ENCODE assay signal across 10 cellular contexts in the genomic region with DNA sequence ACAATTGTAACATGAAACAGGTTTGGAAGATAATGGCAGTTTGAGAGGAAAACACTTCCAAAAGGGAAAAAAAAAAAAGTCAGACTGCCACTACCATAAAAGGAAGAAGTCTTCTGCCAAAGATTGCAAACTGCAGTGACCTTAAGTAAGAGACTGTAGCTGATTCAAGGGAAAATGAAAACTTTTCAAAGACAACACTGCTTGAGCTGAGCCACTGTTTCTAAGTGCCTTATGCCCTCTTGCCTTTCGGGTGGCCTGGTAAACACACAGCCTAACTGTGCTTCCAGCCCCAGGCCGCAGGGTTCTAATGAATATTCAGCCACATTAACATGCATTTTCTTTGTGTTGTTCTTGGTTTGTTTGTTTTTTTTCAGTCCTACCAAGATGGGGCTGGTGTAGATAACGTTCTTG.
DNase-seq lines count a peak whose midpoint lies in the region; ATAC-seq, FAIRE-seq and TF ChIP-seq lines count a peak whose summit lies in the region.
"Had no signal": no experiment of that assay in that cellular context is flagged by ENCODE, and none has a peak within 500 bp of the region (broad histone marks: within the 10 kb centered on the region; RNA-seq: fewer than 3 reads in every experiment).

No MANE protein-coding gene starts in this region.

- no peaks in the 10 kb centered on the region for H3K9me3 ChIP-seq in pancreas
- H3K9me3 ChIP-seq in CD8-positive, alpha-beta memory T cell (ENCODE audit: low read length) = no peaks in the 10 kb centered on the region
- H3K9me3 ChIP-seq: adrenal gland had no signal

- peak in 3 of 4 donors; percentile 44 to 65 (median 47) for ATAC-seq in pancreas
- ATAC-seq in GM21360 (IDR thresholded peaks at IDR 0.05; ENCODE audit: unreplicated experiment) = no peak

- H3K27me3 ChIP-seq in pancreas = no peaks in the 10 kb centered on the region
- H3K27me3 ChIP-seq in CD8-positive, alpha-beta memory T cell (ENCODE audit: insufficient read depth, low read length, poor library complexity, severe bottlenecking) = no peaks in the 10 kb centered on the region
- H3K27me3 ChIP-seq: adrenal gland had no signal

- no peaks in the 10 kb centered on the region for H3K36me3 ChIP-seq in pancreas
- H3K36me3 ChIP-seq in CD8-positive, alpha-beta memory T cell (ENCODE audit: insufficient read depth, low read length) = no peaks in the 10 kb centered on the region
- H3K36me3 ChIP-seq: adrenal gland had no signal

- FAIRE-seq in pancreas (lab: Jason Lieb, UNC) = no peak

- intact Hi-C loops in pancreas (cut with DNase I) = no loop called here

- H3K4me3 ChIP-seq in pancreas = no peak overlapping the region
- H3K4me3 ChIP-seq in CD8-positive, alpha-beta memory T cell (ENCODE audit: low read length) = no peak overlapping the region
- H3K4me3 ChIP-seq: adrenal gland had no signal

- no peaks in the 10 kb centered on the region for H3K36me3 Mint-ChIP-seq in glutamatergic neuron (ENCODE audit: unreplicated experiment)
- no peaks in the 10 kb centered on the region for H3K36me3 Mint-ChIP-seq in CD8-positive, alpha-beta memory T cell

- H3K4me1 ChIP-seq in pancreas = no peaks in the 10 kb centered on the region
- H3K4me1 ChIP-seq in CD8-positive, alpha-beta memory T cell (ENCODE audit: insufficient read depth, low read length) = no peaks in the 10 kb centered on the region

- WGBS in pancreas, 2 donors = 43 to 68% methylated on average over 3 of the region's 3 CpGs

- CTCF ChIA-PET in CD8-positive, alpha-beta memory T cell (lab: Charles Lee) = no interaction called here

- no peak overlapping the region for H3K27ac Mint-ChIP-seq in glutamatergic neuron (ENCODE audit: unreplicated experiment)
- H3K27ac Mint-ChIP-seq in CD8-positive, alpha-beta memory T cell = no peak overlapping the region

- no peak for TF ChIP-seq CTCF in glutamatergic neuron (IDR thresholded peaks at IDR 0.05; ENCODE audit: partially characterized antibody, unreplicated experiment)
- no peak for TF ChIP-seq CTCF in pancreas (IDR thresholded peaks at IDR 0.05)

- H3K9me3 Mint-ChIP-seq in glutamatergic neuron (ENCODE audit: unreplicated experiment) = peaks cover 2% of the 10 kb centered on the region
- peaks cover 0 to 10% (median 7%) of the 10 kb centered on the region in 5 donors for H3K9me3 Mint-ChIP-seq in CD8-positive, alpha-beta memory T cell

- peaks cover 2% of the 10 kb centered on the region for H3K27me3 Mint-ChIP-seq in glutamatergic neuron (ENCODE audit: unreplicated experiment)
- no peaks in the 10 kb centered on the region for H3K27me3 Mint-ChIP-seq in CD8-positive, alpha-beta memory T cell

- POLR2A ChIA-PET in CD8-positive, alpha-beta memory T cell (lab: Charles Lee) = no interaction called here

- H3K4me3 Mint-ChIP-seq in glutamatergic neuron (ENCODE audit: unreplicated experiment) = no peak overlapping the region
- no peak overlapping the region for H3K4me3 Mint-ChIP-seq in CD8-positive, alpha-beta memory T cell

- DNase-seq in EL = peak; percentile 52
- DNase-seq in SK-N-DZ (ENCODE audit: low spot score) = peak; percentile 55
- DNase-seq in glutamatergic neuron = peak; percentile 36
- no peak for DNase-seq in pancreas
- no peak for DNase-seq in CD8-positive, alpha-beta memory T cell
- no peak for DNase-seq in NCI-H1694 treated with DMSO at 0.1 percent for 48 hours (lab: John Stamatoyannopoulos, UW)
- DNase-seq in DMS153 (lab: John Stamatoyannopoulos, UW) = no peak
- DNase-seq: DND-41 had no signal

- H3K27ac ChIP-seq in pancreas = no peak overlapping the region
- H3K27ac ChIP-seq in CD8-positive, alpha-beta memory T cell (ENCODE audit: low read depth, low read length) = no peak overlapping the region
- H3K27ac ChIP-seq: adrenal gland had no signal

- peaks cover 16% of the 10 kb centered on the region for H3K4me1 Mint-ChIP-seq in glutamatergic neuron (ENCODE audit: low read depth, unreplicated experiment)
- no peaks in the 10 kb centered on the region for H3K4me1 Mint-ChIP-seq in CD8-positive, alpha-beta memory T cell

Comparison
In these comparisons a context has a peak if more than half of its experiments do, and no peak if none do; other contexts are left out.
1. DNase-seq: peak in EL (single experiment), SK-N-DZ (single experiment) and glutamatergic neuron (single experiment); none in pancreas (0 of 6), CD8-positive, alpha-beta memory T cell (0 of 5), NCI-H1694 treated with DMSO at 0.1 percent for 48 hours (single experiment) and DMS153 (single experiment).